Comparison of ENCODE assay signal across 8 cellular contexts in the genomic region with DNA sequence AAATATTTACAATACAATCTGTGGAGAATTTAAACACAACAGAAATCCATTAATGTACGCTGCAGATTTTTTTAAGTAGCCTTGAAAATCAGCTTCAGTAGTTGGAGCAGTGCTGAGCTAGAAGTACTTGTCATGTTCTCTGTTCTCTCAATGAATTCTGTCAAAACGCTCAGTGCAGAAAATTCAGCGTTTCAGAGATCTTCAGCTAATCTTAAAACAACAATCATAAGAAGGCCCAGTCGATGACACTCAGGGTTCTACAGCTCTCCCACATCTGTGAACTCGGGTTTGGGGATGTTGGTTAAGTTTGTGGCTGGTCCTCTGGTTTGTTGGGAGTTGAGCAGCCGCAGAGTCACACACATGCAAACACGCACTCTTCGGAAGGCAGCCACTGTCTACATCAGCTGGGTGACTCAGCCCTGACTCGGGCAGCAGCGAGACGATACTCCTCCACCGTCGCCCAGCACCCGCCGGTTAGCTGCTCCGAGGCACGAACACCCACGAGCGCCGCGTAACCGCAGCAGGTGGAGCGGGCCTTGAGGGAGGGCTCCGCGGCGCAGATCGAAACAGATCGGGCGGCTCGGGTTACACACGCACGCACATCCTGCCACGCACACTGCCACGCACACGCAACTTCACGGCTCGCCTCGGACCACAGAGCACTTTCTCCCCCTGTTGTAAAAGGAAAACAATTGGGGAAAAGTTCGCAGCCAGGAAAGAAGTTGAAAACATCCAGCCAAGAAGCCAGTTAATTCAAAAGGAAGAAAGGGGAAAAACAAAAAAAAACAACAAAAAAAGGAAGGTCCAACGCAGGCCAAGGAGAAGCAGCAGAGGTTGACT.
DNase-seq lines count a peak whose midpoint lies in the region; ATAC-seq and TF ChIP-seq lines count a peak whose summit lies in the region.

No MANE protein-coding gene starts in this region.

- no peak for TF ChIP-seq CTCF in RWPE2 (IDR thresholded peaks at IDR 0.05; ENCODE audit: poor library complexity, severe bottlenecking)
- no peak for TF ChIP-seq CTCF in foreskin keratinocyte (conservative IDR thresholded peaks at IDR 0.05)

- H3K9me3 ChIP-seq in RWPE2 (ENCODE audit: severe bottlenecking): no peaks in the 10 kb centered on the region
- no peaks in the 10 kb centered on the region for H3K9me3 ChIP-seq in subcutaneous abdominal adipose tissue (ENCODE audit: control insufficient read depth in 5 of 5, low read length in 5 of 5)

- H3K4me3 ChIP-seq in RWPE2 (ENCODE audit: severe bottlenecking) (peak overlapping the region; percentile 84), subcutaneous abdominal adipose tissue (ENCODE audit: low read depth in 1 of 5, low read length in 5 of 5) (peak overlapping the region; percentile 83 to 96 (median 88))

- no peaks in the 10 kb centered on the region for H3K4me1 ChIP-seq in RWPE2 (ENCODE audit: insufficient read depth, poor library complexity, severe bottlenecking)
- H3K4me1 ChIP-seq in foreskin keratinocyte: peaks cover 11% of the 10 kb centered on the region
- peaks cover 1 to 48% (median 38%) of the 10 kb centered on the region in 5 donors for H3K4me1 ChIP-seq in subcutaneous abdominal adipose tissue (ENCODE audit: control insufficient read depth in 5 of 5, insufficient read depth in 5 of 5, low read length in 5 of 5)

- H3K36me3 ChIP-seq in RWPE2 (ENCODE audit: low read depth) (peaks cover 40% of the 10 kb centered on the region), subcutaneous abdominal adipose tissue (ENCODE audit: control insufficient read depth in 5 of 5, insufficient read depth in 5 of 5, low read length in 5 of 5) (peaks cover 0 to 3% (median 0%) of the 10 kb centered on the region in 5 donors)

- H3K27ac ChIP-seq in RWPE2 (ENCODE audit: poor library complexity, severe bottlenecking) (peak overlapping the region; percentile 99), foreskin keratinocyte (peak overlapping the region; percentile 94), subcutaneous abdominal adipose tissue (ENCODE audit: low read depth, low read length) (peak overlapping the region; percentile 97)

- H3K27me3 ChIP-seq in RWPE2 (ENCODE audit: insufficient read depth, poor library complexity, severe bottlenecking) (no peaks in the 10 kb centered on the region), foreskin keratinocyte (no peaks in the 10 kb centered on the region), subcutaneous abdominal adipose tissue (ENCODE audit: control insufficient read depth in 5 of 5, insufficient read depth in 4 of 5, low read length in 5 of 5) (peaks cover 0 to 18% (median 12%) of the 10 kb centered on the region in 5 donors)

- ATAC-seq in RWPE2 (ENCODE audit: low read depth) (peak; percentile 72), foreskin keratinocyte (peak; percentile 70)

- H3K9ac ChIP-seq in subcutaneous abdominal adipose tissue (ENCODE audit: low read length in 5 of 5): peak overlapping the region; percentile 87 to 98 (median 89)

- DNase-seq in NCI-H82 (lab: John Stamatoyannopoulos, UW) (peak; percentile 53), NCI-H82 treated with DMSO at 0.1 percent for 48 hours (lab: John Stamatoyannopoulos, UW; ENCODE audit: unreplicated experiment) (no peak), HPDE6-E6E7 (ENCODE audit: extremely low spot score) (peak; percentile 86), RWPE2 (ENCODE audit: low spot score) (peak; percentile 96), foreskin keratinocyte (peak; percentile 81 to 89), non-pigmented ciliary epithelial cell (ENCODE audit: low read depth) (peak; percentile 91)
- DNase-seq in activated effector memory CD4-positive, alpha-beta T cell treated with Interleukin-2 at 50 U/mL for 16 hours: peak; percentile 81
